ENCODE assay signal across 1 cellular context in genomic region chr7:100555153-100555552, GRCh38. TPM values are rescaled to one million over a fixed set of nuclear protein-coding genes. Genes with fewer than 3 reads are reported as not detected.
"Had no signal": no experiment of that assay in that cellular context is flagged by ENCODE, and none has a peak within 500 bp of the region (broad histone marks: within the 10 kb centered on the region; RNA-seq: fewer than 3 reads in every experiment).

No MANE protein-coding gene starts in this region.

RNA-seq across cellular contexts. Expression of gene FBXO24, which starts 31.0 kb away (rescaled TPM):
- total RNA-seq: temporal lobe had no signal
